In genomic region chr13:24929196-24929595, GRCh38 we compare ENCODE assay signal across 29 cellular contexts.
A peak's percentile ranks its signal among the peaks of the same experiment; 100 is the strongest.
DNase-seq lines count a peak whose midpoint lies in the region; ATAC-seq, FAIRE-seq and TF ChIP-seq lines count a peak whose summit lies in the region.
"Had no signal": no experiment of that assay in that cellular context is flagged by ENCODE, and none has a peak within 500 bp of the region (broad histone marks: within the 10 kb centered on the region; RNA-seq: fewer than 3 reads in every experiment).

No MANE protein-coding gene starts in this region.

- H3K9me3 ChIP-seq in K562 (replicated peaks; ENCODE audit: control insufficient read depth, insufficient read depth, low read depth, low read length): no peaks in the 10 kb centered on the region
- H3K9me3 ChIP-seq: A549; BE2C; BLaER1; BLaER1 treated with 17β-estradiol and CSF1 and Interleukin-3, amounts not matched to agents 10 nM and 100 nM; Caco-2 had no signal

- no peak overlapping the region for H3K4me2 ChIP-seq in K562 (ENCODE audit: insufficient read depth, low read length)
- H3K4me2 ChIP-seq: A549; BLaER1; BLaER1 treated with 17β-estradiol and CSF1 and Interleukin-3, amounts not matched to agents 10 nM and 100 nM had no signal

- TF ChIP-seq EP300 in K562 (IDR thresholded peaks at IDR 0.05; ENCODE audit: low read length): no peak

- no peaks in the 10 kb centered on the region for H4K20me1 ChIP-seq in K562 (replicated peaks; ENCODE audit: control insufficient read depth, insufficient read depth, low read length)
- H4K20me1 ChIP-seq: BLaER1; BLaER1 treated with 17β-estradiol and CSF1 and Interleukin-3, amounts not matched to agents 10 nM and 100 nM had no signal

- no peak overlapping the region for H3K9ac ChIP-seq in K562 (ENCODE audit: insufficient read depth in 1 of 2, low read depth in 2 of 2, low read length in 2 of 2)
- H3K9ac ChIP-seq: BLaER1; BLaER1 treated with 17β-estradiol and CSF1 and Interleukin-3, amounts not matched to agents 10 nM and 100 nM had no signal

- BruUV-seq in K562 (replicated peaks; lab: Mats Ljungman, UMichigan): no TSS peak

- no peak overlapping the region for H2AFZ ChIP-seq in K562 (ENCODE audit: low read depth, low read length)

- H3K4me1 ChIP-seq in K562 (replicated peaks in 1 of 2; ENCODE audit: control insufficient read depth in 2 of 2, insufficient read depth in 2 of 2, low read length in 2 of 2): peaks cover 7 to 8% of the 10 kb centered on the region in 2 experiments; a peak in 4 of 5 replicates
- H3K4me1 ChIP-seq: A549, BE2C, BLaER1 had no signal

- in situ Hi-C loops in K562 (cut with MboI): no loop called here

- intact Hi-C loops in K562 (cut with micrococcal nuclease): no loop called here

- 64% methylated on average over 1 of the region's 1 CpG for WGBS in K562 (ENCODE audit: insufficient coverage, low coverage, missing lambda C conversion rate)

- no peak for TF ChIP-seq CTCF in K562 (IDR thresholded peaks at IDR 0.05 in 2 of 3, conservative IDR thresholded peaks at IDR 0.05 in 1 of 3; ENCODE audit: insufficient read depth in 2 of 3, low read depth in 1 of 3, low read length in 3 of 3)

- CTCF ChIA-PET in K562 (lab: Yijun Ruan, JAX; ENCODE audit: low intra/inter-chr PET ratio): no interaction called here

- no peak overlapping the region for H3K27ac ChIP-seq in K562 (ENCODE audit: extremely low read depth, low read depth, low read length)
- H3K27ac ChIP-seq: 22Rv1; A549; BLaER1; BLaER1 treated with 17β-estradiol and CSF1 and Interleukin-3, amounts not matched to agents 10 nM and 100 nM; C4-2B had no signal

- POLR2A ChIA-PET in K562 (lab: Yijun Ruan, JAX): interaction anchor here (1.0 kb wide), 1 partner anchor 8 kb away, joined by 4 read pairs; no protein-coding TSS in a partner anchor

- no peaks in the 10 kb centered on the region for H3K9me1 ChIP-seq in K562 (ENCODE audit: control insufficient read depth, insufficient read depth, low read length)

- H3K79me2 ChIP-seq in K562 (ENCODE audit: control insufficient read depth, insufficient read depth, low read length): no peaks in the 10 kb centered on the region

- TF ChIP-seq POLR2A in K562 (conservative IDR thresholded peaks at IDR 0.05): no peak

- no peak for FAIRE-seq in K562 (lab: Jason Lieb, UNC)
- FAIRE-seq: A204.1, A549, D721Med had no signal

- H3K36me3 ChIP-seq in K562 (ENCODE audit: control insufficient read depth, insufficient read depth, low read length): no peaks in the 10 kb centered on the region
- H3K36me3 ChIP-seq: BE2C; BLaER1; BLaER1 treated with 17β-estradiol and CSF1 and Interleukin-3, amounts not matched to agents 10 nM and 100 nM had no signal

- no peak overlapping the region for H3K4me3 ChIP-seq in K562
- H3K4me3 ChIP-seq: A549; BLaER1; BLaER1 treated with 17β-estradiol and CSF1 and Interleukin-3, amounts not matched to agents 10 nM and 100 nM had no signal

- no peak for ATAC-seq in K562
- no peak for ATAC-seq in GM21619 (IDR thresholded peaks at IDR 0.05; ENCODE audit: unreplicated experiment)
- ATAC-seq: A549; CD8-positive, alpha-beta T cell had no signal

- no peak for TF ChIP-seq RAD21 in K562 (CRISPR knock-in tag; conservative IDR thresholded peaks at IDR 0.05 in 1 of 2, IDR thresholded peaks at IDR 0.05 in 1 of 2)

- no peak for DNase-seq in K562 (ENCODE audit: extremely low read depth in 1 of 4, low spot score in 3 of 4)
- DNase-seq: 8988T; ACHN; AML-193; BE2C; C1 segment of cervical spinal cord; Caco-2; Calu3; CD4-positive, alpha-beta memory T cell; CD4-positive, alpha-beta T cell; CD4-positive, CD25-positive, alpha-beta regulatory T cell; CD8-positive, alpha-beta memory T cell; CD8-positive, alpha-beta T cell; COR-L47; DMS 273 treated with DMSO at 0.1 percent for 48 hours; DMS153; DMS53; DMS79; DMS79 treated with DMSO at 0.1 percent for 48 hours; DND-41; EL had no signal

- H3K27me3 ChIP-seq in K562 (ENCODE audit: control insufficient read depth in 2 of 2, insufficient read depth in 2 of 2, low read length in 2 of 2): no peaks in the 10 kb centered on the region
- H3K27me3 ChIP-seq: BLaER1; BLaER1 treated with 17β-estradiol and CSF1 and Interleukin-3, amounts not matched to agents 10 nM and 100 nM had no signal

TF ChIP-seq in K562, 482 proteins besides CTCF, POLR2A, EP300 and RAD21:
- TF ChIP-seq, protein P1, sequence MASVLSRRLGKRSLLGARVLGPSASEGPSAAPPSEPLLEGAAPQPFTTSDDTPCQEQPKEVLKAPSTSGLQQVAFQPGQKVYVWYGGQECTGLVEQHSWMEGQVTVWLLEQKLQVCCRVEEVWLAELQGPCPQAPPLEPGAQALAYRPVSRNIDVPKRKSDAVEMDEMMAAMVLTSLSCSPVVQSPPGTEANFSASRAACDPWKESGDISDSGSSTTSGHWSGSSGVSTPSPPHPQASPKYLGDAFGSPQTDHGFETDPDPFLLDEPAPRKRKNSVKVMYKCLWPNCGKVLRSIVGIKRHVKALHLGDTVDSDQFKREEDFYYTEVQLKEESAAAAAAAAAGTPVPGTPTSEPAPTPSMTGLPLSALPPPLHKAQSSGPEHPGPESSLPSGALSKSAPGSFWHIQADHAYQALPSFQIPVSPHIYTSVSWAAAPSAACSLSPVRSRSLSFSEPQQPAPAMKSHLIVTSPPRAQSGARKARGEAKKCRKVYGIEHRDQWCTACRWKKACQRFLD (CRISPR knock-in tag; IDR thresholded peaks at IDR 0.05): no peak
- no peak for TF ChIP-seq PBX2 (CRISPR knock-in tag; IDR thresholded peaks at IDR 0.05; ENCODE audit: low read depth)
- TF ChIP-seq PBX2 (tag; conservative IDR thresholded peaks at IDR 0.05; ENCODE audit: low read depth): peak; percentile 92
- peak; percentile 29 for TF ChIP-seq MEIS2 (IDR thresholded peaks at IDR 0.05; ENCODE audit: partially characterized antibody)
